In genomic region chr11:57424802-57425564, GRCh38 we compare ENCODE assay signal across 8 cellular contexts. TPM values are rescaled to one million over a fixed set of nuclear protein-coding genes. Genes with fewer than 3 reads are reported as not detected.
DNase-seq lines count a peak whose midpoint lies in the region; ATAC-seq and TF ChIP-seq lines count a peak whose summit lies in the region.

No MANE protein-coding gene starts in this region.

- H3K4me1 ChIP-seq in A673 (ENCODE audit: insufficient read depth, low read length, poor library complexity, severe bottlenecking): peaks cover 28% of the 10 kb centered on the region
- H3K4me1 ChIP-seq in foreskin keratinocyte: peaks cover 20% of the 10 kb centered on the region
- peaks cover 0 to 25% of the 10 kb centered on the region in 2 donors for H3K4me1 ChIP-seq in uterus

- H3K9me3 ChIP-seq in A673 (ENCODE audit: low read depth, low read length, poor library complexity, severe bottlenecking): no peaks in the 10 kb centered on the region
- no peaks in the 10 kb centered on the region for H3K9me3 ChIP-seq in uterus

- POLR2A ChIA-PET in A673 (lab: Charles Lee; ENCODE audit: low non-redundant PET): interaction anchor here (0.7 kb wide), 1 partner anchor 35 kb away, joined by 5 read pairs; no protein-coding TSS in a partner anchor

- peak in 1 of 2 donors; percentile 18 for TF ChIP-seq POLR2A in uterus (IDR thresholded peaks at IDR 0.05)

- CTCF ChIA-PET in A673 (lab: Charles Lee): interaction anchor here (0.6 to 1.9 kb wide), 5 partner anchors 22 to 79 kb away, joined by 4 to 8 read pairs (median 6); partner anchors contain the start of gene RTN4RL2

- H3K27ac ChIP-seq in A673 (ENCODE audit: low read depth, low read length, poor library complexity, severe bottlenecking): peak overlapping the region; percentile 43
- H3K27ac ChIP-seq in foreskin keratinocyte: peak overlapping the region; percentile 96
- peak overlapping the region; percentile 94 to 98 for H3K27ac ChIP-seq in uterus

- TF ChIP-seq CTCF in A673 (conservative IDR thresholded peaks at IDR 0.05; ENCODE audit: low read depth, low read length): no peak
- no peak for TF ChIP-seq CTCF in foreskin keratinocyte (conservative IDR thresholded peaks at IDR 0.05)
- no peak for TF ChIP-seq CTCF in uterus (IDR thresholded peaks at IDR 0.05)

- no peaks in the 10 kb centered on the region for H3K27me3 ChIP-seq in A673 (replicated peaks; ENCODE audit: insufficient read depth, low read depth, low read length, poor library complexity)
- no peaks in the 10 kb centered on the region for H3K27me3 ChIP-seq in foreskin keratinocyte
- no peaks in the 10 kb centered on the region for H3K27me3 ChIP-seq in uterus

- BruUV-seq in A673 (replicated peaks; lab: Mats Ljungman, UMichigan): TSS peak; percentile 78

- ATAC-seq in GM18858 (IDR thresholded peaks at IDR 0.05; ENCODE audit: unreplicated experiment) (peak; percentile 94), HG03060 (IDR thresholded peaks at IDR 0.05; ENCODE audit: low read depth, unreplicated experiment) (peak; percentile 97), foreskin keratinocyte (peak; percentile 84)

- no peaks in the 10 kb centered on the region for H3K36me3 ChIP-seq in A673 (ENCODE audit: insufficient read depth, low read length, poor library complexity, severe bottlenecking)
- H3K36me3 ChIP-seq in uterus: no peaks in the 10 kb centered on the region

- intact Hi-C loops in A673 (cut with micrococcal nuclease; ENCODE audit: unreplicated experiment) (no loop called here), uterus (cut with DNase I; ENCODE audit: low total_unique reads) (no loop called here)

- DNase-seq in A673 (ENCODE audit: low spot score) (peak; percentile 96), RKO (ENCODE audit: low spot score) (peak; percentile 57), foreskin keratinocyte (peak; percentile 88 to 90), renal cortical epithelial cell (ENCODE audit: low read depth) (peak; percentile 95), uterus (peak; percentile 71 to 81)
- DNase-seq in activated T-helper 1 cell treated with anti-CD3 and anti-CD28 coated beads, Interleukin-2, amount 50 U/mL, for 16 hours (ENCODE audit: low read depth in 1 of 2, low spot score in 1 of 2): peak; percentile 59 to 79

- H3K4me3 ChIP-seq in A673 (ENCODE audit: low read depth, low read length, poor library complexity, severe bottlenecking) (no peak overlapping the region), uterus (no peak overlapping the region)

RNA-seq across cellular contexts. Expression of gene SLC43A3, which starts 1.9 kb away (rescaled TPM):
- total RNA-seq in A673 (2021) (89.1 and 142 TPM in 2 replicates), foreskin keratinocyte (69.9 and 95.3 TPM in 2 replicates), renal cortical epithelial cell (46.4 and 47.9 TPM in 2 replicates), uterus (100 to 1,000 TPM in 2 of 4 donors, 10 to 100 TPM in 2; 44.1 to 333 (median 102) TPM)
- polyA plus RNA-seq in foreskin keratinocyte: 41.7 and 72.0 TPM in 2 replicates

RNA-seq across cellular contexts. Expression of gene PRG2, which starts 34.5 kb away (rescaled TPM):
- total RNA-seq in A673 (2021): not detected in 2 replicates
- 0.17 TPM in 1 of 2 replicates, not detected in the other for total RNA-seq in foreskin keratinocyte
- not detected in 2 replicates for polyA plus RNA-seq in foreskin keratinocyte
- total RNA-seq in renal cortical epithelial cell: not detected in 2 replicates
- under 1 TPM in 1 of 4 donors, not detected in 3; 0.21 TPM for total RNA-seq in uterus

RNA-seq across cellular contexts. Expression of gene RTN4RL2, which starts 35.3 kb away (rescaled TPM):
- 5.2 and 7.0 TPM in 2 replicates for total RNA-seq in A673 (2021)
- total RNA-seq in foreskin keratinocyte: 0.10 and 0.11 TPM in 2 replicates
- polyA plus RNA-seq in foreskin keratinocyte: 0.34 and 0.42 TPM in 2 replicates
- 0.05 TPM in 1 of 2 replicates, not detected in the other for total RNA-seq in renal cortical epithelial cell
- 1 to 10 TPM in 1 of 4 donors, not detected in 3; 1.7 TPM for total RNA-seq in uterus

RNA-seq across cellular contexts. Expression of gene PRG3, which starts 44.0 kb away (rescaled TPM):
- total RNA-seq in A673 (2021) (not detected in 2 replicates), foreskin keratinocyte (not detected in 2 replicates), renal cortical epithelial cell (not detected in 2 replicates), uterus (not detected)
- polyA plus RNA-seq in foreskin keratinocyte: not detected in 2 replicates

Comparison
In these comparisons a context has a peak if more than half of its experiments do, and no peak if none do; other contexts are left out.
1. H3K27ac ChIP-seq: peak in every context shown above with its lines; median percentile 96 in foreskin keratinocyte; 96 in uterus; 43 in A673.